In the genomic region with DNA sequence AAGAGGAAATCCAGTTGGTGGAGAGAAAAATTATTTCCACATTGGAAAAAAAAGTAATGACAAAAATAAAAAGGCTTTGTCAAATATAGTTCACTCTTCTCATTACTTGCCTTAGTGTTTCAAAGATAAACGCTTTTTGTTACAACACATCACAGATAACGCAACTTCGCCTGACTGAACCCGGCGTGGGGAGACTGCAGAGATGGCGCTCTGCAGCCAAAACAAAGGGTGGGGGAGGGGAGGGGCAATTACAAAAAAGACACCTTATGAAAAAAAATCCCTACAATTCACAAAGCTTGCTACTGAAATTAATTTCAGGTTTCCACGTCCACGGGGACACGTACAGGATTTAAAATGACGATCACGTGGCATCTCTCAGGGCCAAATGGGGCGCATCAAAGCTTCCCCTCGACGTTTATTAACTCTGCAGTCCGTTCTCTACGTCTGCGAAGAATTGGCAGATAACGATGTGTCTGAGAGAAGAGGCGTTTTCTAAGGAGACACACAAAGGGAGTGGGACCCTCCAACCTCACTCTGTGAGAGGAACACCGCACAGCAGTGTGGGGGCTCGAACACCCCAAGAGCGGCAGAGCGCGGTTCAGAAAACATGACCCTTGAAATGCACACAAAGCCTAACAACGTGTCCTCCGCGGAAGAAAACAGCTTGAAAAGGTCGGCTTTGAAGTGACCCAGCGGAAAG, we compare ENCODE assay signal across 1 cellular context.
TF ChIP-seq lines count a peak whose summit lies in the region.

No MANE protein-coding gene starts in this region.

TF ChIP-seq in HCT116, 20 proteins besides CTCF, POLR2A, EP300 and RAD21 (continued from another document):
- TF ChIP-seq TCF7L2 (IDR thresholded peaks at IDR 0.05; ENCODE audit: borderline replicate concordance, extremely low read depth, insufficient read depth, insufficient read length) = no peak
TF ChIP-seq in HCT116: peak in this region for 0.
